In genomic region chr4:15754323-15754722, GRCh38 we compare ENCODE assay signal across 9 cellular contexts. TPM values are rescaled to one million over a fixed set of nuclear protein-coding genes. Genes with fewer than 3 reads are reported as not detected.
DNase-seq lines count a peak whose midpoint lies in the region; ATAC-seq and TF ChIP-seq lines count a peak whose summit lies in the region.
"Had no signal": no experiment of that assay in that cellular context is flagged by ENCODE, and none has a peak within 500 bp of the region (broad histone marks: within the 10 kb centered on the region; RNA-seq: fewer than 3 reads in every experiment).

No MANE protein-coding gene starts in this region.

- TF ChIP-seq CTCF in SU-DHL-6 (IDR thresholded peaks at IDR 0.05; ENCODE audit: insufficient read depth, low read length, poor library complexity, severe bottlenecking) = no peak
- no peak for TF ChIP-seq CTCF in glutamatergic neuron (IDR thresholded peaks at IDR 0.05; ENCODE audit: partially characterized antibody, unreplicated experiment)

- H3K4me3 Mint-ChIP-seq in activated naive CD8-positive, alpha-beta T cell treated with anti-CD3 and anti-CD28 coated beads for 36 hours = no peak overlapping the region
- H3K4me3 Mint-ChIP-seq in glutamatergic neuron (ENCODE audit: unreplicated experiment) = no peak overlapping the region

- peak; percentile 18 for DNase-seq in GM23248
- DNase-seq in activated naive CD8-positive, alpha-beta T cell treated with anti-CD3 and anti-CD28 coated beads for 36 hours = peak; percentile 40
- DNase-seq in non-pigmented ciliary epithelial cell (ENCODE audit: low read depth) = peak; percentile 69
- no peak for DNase-seq in glutamatergic neuron
- DNase-seq in NCI-H748 treated with DMSO at 0.1 percent for 48 hours (lab: John Stamatoyannopoulos, UW) = no peak
- DNase-seq: substantia nigra had no signal

- H3K27ac ChIP-seq in GM23248 = no peak overlapping the region
- peak overlapping the region; percentile 16; the same call in 1 of the 2 replicates for H3K27ac ChIP-seq in SU-DHL-6 (ENCODE audit: low read depth, low read length)

- H3K9me2 ChIP-seq in GM23248 (ENCODE audit: insufficient read depth) (no peaks in the 10 kb centered on the region), SU-DHL-6 (replicated peaks; ENCODE audit: insufficient read depth, low read length) (no peaks in the 10 kb centered on the region)

- no peak overlapping the region for H2AFZ ChIP-seq in GM23248
- H2AFZ ChIP-seq in SU-DHL-6 (ENCODE audit: low read depth, low read length, severe bottlenecking) = no peak overlapping the region

- H3K4me3 ChIP-seq in GM23248 (no peak overlapping the region), SU-DHL-6 (ENCODE audit: insufficient read depth, low read length, poor library complexity, severe bottlenecking) (no peak overlapping the region)

- in situ Hi-C loops in GM23248 (cut with MboI) = no loop called here

- H3K9ac ChIP-seq in GM23248 = no peak overlapping the region
- no peak overlapping the region for H3K9ac ChIP-seq in SU-DHL-6 (ENCODE audit: low read length)

- H3K36me3 ChIP-seq in GM23248 (ENCODE audit: low read depth) (no peaks in the 10 kb centered on the region), SU-DHL-6 (ENCODE audit: low read length) (no peaks in the 10 kb centered on the region)

- H3K9me3 ChIP-seq in GM23248 (ENCODE audit: low read depth) = no peaks in the 10 kb centered on the region
- H3K9me3 ChIP-seq in SU-DHL-6 (ENCODE audit: insufficient read depth, low read length) = no peaks in the 10 kb centered on the region

- peaks cover 6% of the 10 kb centered on the region for H3K36me3 Mint-ChIP-seq in activated naive CD8-positive, alpha-beta T cell treated with anti-CD3 and anti-CD28 coated beads for 36 hours
- H3K36me3 Mint-ChIP-seq in glutamatergic neuron (ENCODE audit: unreplicated experiment) = peaks cover 5% of the 10 kb centered on the region

- H3K27me3 Mint-ChIP-seq in activated naive CD8-positive, alpha-beta T cell treated with anti-CD3 and anti-CD28 coated beads for 36 hours = no peaks in the 10 kb centered on the region
- H3K27me3 Mint-ChIP-seq in glutamatergic neuron (ENCODE audit: unreplicated experiment) = no peaks in the 10 kb centered on the region

- H3K27me3 ChIP-seq in GM23248 (replicated peaks; ENCODE audit: insufficient read depth) (no peaks in the 10 kb centered on the region), SU-DHL-6 (ENCODE audit: low read length) (no peaks in the 10 kb centered on the region)

- H3K4me2 ChIP-seq in GM23248 (ENCODE audit: unreplicated experiment) (no peak overlapping the region), SU-DHL-6 (ENCODE audit: low read depth, low read length, poor library complexity, severe bottlenecking) (peak overlapping the region; percentile 86)

- 0 out of 2 replicates have a peak, but pooled peaks cover 4% of the 10 kb centered on the region for H3K4me1 ChIP-seq in GM23248 (ENCODE audit: insufficient read depth)

- H3F3A ChIP-seq in GM23248 (ENCODE audit: insufficient read depth) = peaks cover 19% of the 10 kb centered on the region
- peaks cover 17% of the 10 kb centered on the region for H3F3A ChIP-seq in SU-DHL-6 (ENCODE audit: insufficient read depth)

- peaks cover 38% of the 10 kb centered on the region for H3K4me1 Mint-ChIP-seq in activated naive CD8-positive, alpha-beta T cell treated with anti-CD3 and anti-CD28 coated beads for 36 hours
- no peaks in the 10 kb centered on the region for H3K4me1 Mint-ChIP-seq in glutamatergic neuron (ENCODE audit: low read depth, unreplicated experiment)

- H3K79me2 ChIP-seq in GM23248 (ENCODE audit: insufficient read depth) (no peaks in the 10 kb centered on the region), SU-DHL-6 (ENCODE audit: insufficient read depth, low read length) (no peaks in the 10 kb centered on the region)

- H3K27ac Mint-ChIP-seq in activated naive CD8-positive, alpha-beta T cell treated with anti-CD3 and anti-CD28 coated beads for 36 hours = peak overlapping the region; percentile 92
- no peak overlapping the region for H3K27ac Mint-ChIP-seq in glutamatergic neuron (ENCODE audit: unreplicated experiment)

- ATAC-seq in HG02938 (IDR thresholded peaks at IDR 0.05; ENCODE audit: unreplicated experiment) (no peak), GM21515 (IDR thresholded peaks at IDR 0.05; ENCODE audit: unreplicated experiment) (no peak)

- no peaks in the 10 kb centered on the region for H4K20me1 ChIP-seq in GM23248 (ENCODE audit: insufficient read depth)
- no peaks in the 10 kb centered on the region for H4K20me1 ChIP-seq in SU-DHL-6 (ENCODE audit: low read depth, low read length)

- WGBS in GM23248 (ENCODE audit: low coverage in 1 of 2, low lambda C conversion rate in 2 of 2, missing lambda C conversion rate in 2 of 2), 2 experiments = 52% methylated on average over 4 of the region's 4 CpGs

- peaks cover 9% of the 10 kb centered on the region for H3K9me3 Mint-ChIP-seq in activated naive CD8-positive, alpha-beta T cell treated with anti-CD3 and anti-CD28 coated beads for 36 hours
- H3K9me3 Mint-ChIP-seq in glutamatergic neuron (ENCODE audit: unreplicated experiment) = peaks cover 2% of the 10 kb centered on the region

RNA-seq across cellular contexts. Expression of gene CD38, which starts 23.8 kb away (rescaled TPM):
- total RNA-seq in GM23248 (2014; rRNA removed; shearing (Covaris generic)) = not detected in 2 replicates
- polyA plus RNA-seq in GM23248 (2016; fragmentation: Nextera tagmentation; extraction: Ambion mirVana) = not detected in 2 replicates
- 10 to 100 TPM; 40.3 to 42.1 TPM for total RNA-seq in activated naive CD8-positive, alpha-beta T cell treated with anti-CD3 and anti-CD28 coated beads for 36 hours
- total RNA-seq in glutamatergic neuron (ENCODE audit: unreplicated experiment) = 0.37 TPM

RNA-seq across cellular contexts. Expression of gene BST1, which starts 51.5 kb away (rescaled TPM):
- total RNA-seq in GM23248 (2014; rRNA removed; shearing (Covaris generic)) = 32.6 and 33.3 TPM in 2 replicates
- polyA plus RNA-seq in GM23248 (2016; fragmentation: Nextera tagmentation; extraction: Ambion mirVana) = 24.3 and 28.7 TPM in 2 replicates
- total RNA-seq in activated naive CD8-positive, alpha-beta T cell treated with anti-CD3 and anti-CD28 coated beads for 36 hours = under 1 TPM; 0.38 to 0.54 TPM
- total RNA-seq in glutamatergic neuron (ENCODE audit: unreplicated experiment) = not detected

Comparison
In these comparisons a context has a peak if more than half of its experiments do, and no peak if none do; other contexts are left out.
1. DNase-seq: peak in GM23248 (single experiment), activated naive CD8-positive, alpha-beta T cell treated with anti-CD3 and anti-CD28 coated beads for 36 hours (single experiment) and non-pigmented ciliary epithelial cell (single experiment); none in glutamatergic neuron (single experiment) and NCI-H748 treated with DMSO at 0.1 percent for 48 hours (single experiment).
2. RNA of gene CD38, which starts 23.8 kb away (total RNA-seq): 40.3 to 42.1 TPM in activated naive CD8-positive, alpha-beta T cell treated with anti-CD3 and anti-CD28 coated beads for 36 hours; 0.37 TPM in glutamatergic neuron (single experiment) and not detected in GM23248; every median in the first group is over 10 times any median in the second.
3. RNA of gene BST1, which starts 51.5 kb away (total RNA-seq): 32.6 to 33.3 TPM in GM23248; 0.38 to 0.54 TPM in activated naive CD8-positive, alpha-beta T cell treated with anti-CD3 and anti-CD28 coated beads for 36 hours and not detected in glutamatergic neuron (single experiment); every median in the first group is over 10 times any median in the second.